23 cellular contexts compared by ENCODE assay signal in the genomic region with DNA sequence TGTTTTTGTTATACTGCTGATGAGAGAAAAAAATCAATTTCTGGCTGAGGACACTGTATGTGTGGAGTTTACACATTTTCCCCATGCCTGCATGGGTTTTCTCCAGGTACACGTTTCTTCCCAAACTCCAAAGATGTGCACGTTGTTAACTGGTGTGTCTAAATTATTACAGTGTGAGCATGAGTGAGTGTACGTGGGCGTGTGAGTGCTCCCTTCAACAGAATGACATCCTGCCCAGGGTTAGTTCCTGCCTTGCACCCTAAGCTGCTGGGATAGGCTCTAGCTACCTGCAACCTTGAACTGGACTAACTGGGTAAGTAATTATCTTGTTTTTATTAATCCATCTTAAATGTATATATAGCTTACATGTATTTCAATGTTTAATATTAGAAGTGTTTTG. TPM values are rescaled to one million over a fixed set of nuclear protein-coding genes. Genes with fewer than 3 reads are reported as not detected.
A peak's percentile ranks its signal among the peaks of the same experiment; 100 is the strongest.
DNase-seq lines count a peak whose midpoint lies in the region; ATAC-seq, FAIRE-seq and TF ChIP-seq lines count a peak whose summit lies in the region.
"Had no signal": no experiment of that assay in that cellular context is flagged by ENCODE, and none has a peak within 500 bp of the region (broad histone marks: within the 10 kb centered on the region; RNA-seq: fewer than 3 reads in every experiment).

No MANE protein-coding gene starts in this region.

- no peak for TF ChIP-seq RAD21 in SK-N-SH (IDR thresholded peaks at IDR 0.05; ENCODE audit: low read length)

- H3K4me3 ChIP-seq in mesendoderm (ENCODE audit: low read length) = no peak overlapping the region
- no peak overlapping the region for H3K4me3 ChIP-seq in SK-N-SH (ENCODE audit: low read depth in 2 of 2, low read length in 1 of 2)
- H3K4me3 ChIP-seq: gastrocnemius medialis, GM23338, sigmoid colon, thyroid gland had no signal

- H2AK5ac ChIP-seq in mesendoderm (ENCODE audit: low read length) = no peak overlapping the region

- POLR2A ChIA-PET in SK-N-SH (lab: Yijun Ruan, JAX) = no interaction called here

- H3K4me1 ChIP-seq in mesendoderm (ENCODE audit: control insufficient read depth, low read depth, low read length) (peaks cover 9% of the 10 kb centered on the region), SK-N-SH (ENCODE audit: control insufficient read depth in 1 of 2, insufficient read depth in 2 of 2, low read depth in 1 of 2, low read length in 1 of 2) (peaks cover 0 to 10% of the 10 kb centered on the region in 2 experiments; a peak in 3 of 4 replicates)
- H3K4me1 ChIP-seq: parathyroid adenoma had no signal

- H3K4ac ChIP-seq in mesendoderm (ENCODE audit: low read depth, low read length) = no peak overlapping the region

- H3K9me3 Mint-ChIP-seq in activated T-cell treated with anti-CD3 and anti-CD28 coated beads, Interleukin-2, amount 50 U/mL, for 24 hours = no peaks in the 10 kb centered on the region
- no peaks in the 10 kb centered on the region for H3K9me3 Mint-ChIP-seq in activated naive CD8-positive, alpha-beta T cell treated with anti-CD3 and anti-CD28 coated beads, Interleukin-2, amount 50 U/mL, for 24 hours
- no peaks in the 10 kb centered on the region for H3K9me3 Mint-ChIP-seq in nephron progenitor cell
- H3K9me3 Mint-ChIP-seq: GM23338, IgD-negative memory B cell, naive B cell had no signal

- TF ChIP-seq EP300 in SK-N-SH (IDR thresholded peaks at IDR 0.05; ENCODE audit: borderline replicate concordance in 1 of 2, low read depth in 1 of 2, low read length in 1 of 2) = no peak

- H3K79me1 ChIP-seq in mesendoderm (ENCODE audit: low read length) = peaks cover 11% of the 10 kb centered on the region

- H3K4me3 Mint-ChIP-seq in activated T-cell treated with anti-CD3 and anti-CD28 coated beads, Interleukin-2, amount 50 U/mL, for 24 hours = peak overlapping the region; percentile 25
- H3K4me3 Mint-ChIP-seq in activated naive CD8-positive, alpha-beta T cell treated with anti-CD3 and anti-CD28 coated beads, Interleukin-2, amount 50 U/mL, for 24 hours = peak overlapping the region; percentile 22
- no peak overlapping the region for H3K4me3 Mint-ChIP-seq in nephron progenitor cell
- H3K4me3 Mint-ChIP-seq: GM23338, naive B cell had no signal

- H3K27ac ChIP-seq in mesendoderm (ENCODE audit: low read depth, low read length) (no peak overlapping the region), SK-N-SH (ENCODE audit: low read depth in 2 of 2, low read length in 1 of 2) (no peak overlapping the region)
- H3K27ac ChIP-seq: gastrocnemius medialis, parathyroid adenoma, sigmoid colon, thyroid gland had no signal

- H3K27me3 Mint-ChIP-seq in activated T-cell treated with anti-CD3 and anti-CD28 coated beads, Interleukin-2, amount 50 U/mL, for 24 hours = no peaks in the 10 kb centered on the region
- no peaks in the 10 kb centered on the region for H3K27me3 Mint-ChIP-seq in activated naive CD8-positive, alpha-beta T cell treated with anti-CD3 and anti-CD28 coated beads, Interleukin-2, amount 50 U/mL, for 24 hours
- no peaks in the 10 kb centered on the region for H3K27me3 Mint-ChIP-seq in nephron progenitor cell (ENCODE audit: low read depth, poor library complexity)
- H3K27me3 Mint-ChIP-seq: IgD-negative memory B cell, naive B cell had no signal

- no peak for DNase-seq in activated T-cell treated with anti-CD3 and anti-CD28 coated beads, Interleukin-2, amount 50 U/mL, for 24 hours
- no peak for DNase-seq in activated T-cell treated with anti-CD3 and anti-CD28 coated beads, Interleukin-2, amount 50 U/mL, for 48 hours
- DNase-seq in GM12892 (ENCODE audit: insufficient read length) (no peak), mesendoderm (no peak), SK-N-SH (no peak), H4 (ENCODE audit: low spot score) (no peak), nephron progenitor cell (no peak)
- no peak for DNase-seq in activated naive CD8-positive, alpha-beta T cell treated with anti-CD3 and anti-CD28 coated beads, Interleukin-2, amount 50 U/mL, for 24 hours
- DNase-seq: activated effector memory CD4-positive, alpha-beta T cell treated with anti-CD3 and anti-CD28 coated beads, Interleukin-2, amount 50 U/mL, for 16 hours; anterior cingulate cortex; central memory CD4-positive, alpha-beta T cell; erythroblast; gastrocnemius medialis; mammary epithelial cell; naive B cell; NCI-H1694 treated with DMSO at 0.1 percent for 48 hours; Right ventricle myocardium superior; sigmoid colon; thyroid gland had no signal

- no peak overlapping the region for H3K9ac ChIP-seq in mesendoderm (ENCODE audit: low read length)
- no peak overlapping the region for H3K9ac ChIP-seq in SK-N-SH
- H3K9ac ChIP-seq: parathyroid adenoma had no signal

- H4K5ac ChIP-seq in mesendoderm (ENCODE audit: low read length) = no peak overlapping the region

- H2AFZ ChIP-seq in SK-N-SH (ENCODE audit: low read depth) = no peak overlapping the region
- H2AFZ ChIP-seq: GM23338, parathyroid adenoma had no signal

- H3K27me3 ChIP-seq in mesendoderm (ENCODE audit: insufficient read depth, low read length, poor library complexity) (no peaks in the 10 kb centered on the region), SK-N-SH (ENCODE audit: insufficient read depth) (no peaks in the 10 kb centered on the region)
- H3K27me3 ChIP-seq: gastrocnemius medialis, sigmoid colon, thyroid gland had no signal

- H4K20me1 ChIP-seq in SK-N-SH (ENCODE audit: insufficient read depth) = no peaks in the 10 kb centered on the region

- no peak overlapping the region for H3K23ac ChIP-seq in mesendoderm (ENCODE audit: low read length)

- peak overlapping the region; percentile 75 for H3K27ac Mint-ChIP-seq in activated T-cell treated with anti-CD3 and anti-CD28 coated beads, Interleukin-2, amount 50 U/mL, for 24 hours
- peak overlapping the region; percentile 41 for H3K27ac Mint-ChIP-seq in activated naive CD8-positive, alpha-beta T cell treated with anti-CD3 and anti-CD28 coated beads, Interleukin-2, amount 50 U/mL, for 24 hours
- no peak overlapping the region for H3K27ac Mint-ChIP-seq in nephron progenitor cell

- no peaks in the 10 kb centered on the region for H3F3A ChIP-seq in SK-N-SH (replicated peaks; ENCODE audit: insufficient read depth)

- H3K9me2 ChIP-seq in SK-N-SH = no peaks in the 10 kb centered on the region

- no peaks in the 10 kb centered on the region for H3K9me3 ChIP-seq in SK-N-SH
- H3K9me3 ChIP-seq: gastrocnemius medialis, sigmoid colon, thyroid gland had no signal

- no peak overlapping the region for H2BK5ac ChIP-seq in mesendoderm (ENCODE audit: low read length)

- H3K36me3 Mint-ChIP-seq in activated T-cell treated with anti-CD3 and anti-CD28 coated beads, Interleukin-2, amount 50 U/mL, for 24 hours (ENCODE audit: low read depth) = peaks cover 87% of the 10 kb centered on the region
- peaks cover 56% of the 10 kb centered on the region for H3K36me3 Mint-ChIP-seq in activated naive CD8-positive, alpha-beta T cell treated with anti-CD3 and anti-CD28 coated beads, Interleukin-2, amount 50 U/mL, for 24 hours (ENCODE audit: low read depth)
- H3K36me3 Mint-ChIP-seq in nephron progenitor cell (ENCODE audit: low read depth) = peaks cover 40% of the 10 kb centered on the region

- peaks cover 74% of the 10 kb centered on the region for H3K4me1 Mint-ChIP-seq in activated T-cell treated with anti-CD3 and anti-CD28 coated beads, Interleukin-2, amount 50 U/mL, for 24 hours (ENCODE audit: low read depth)
- peaks cover 75% of the 10 kb centered on the region for H3K4me1 Mint-ChIP-seq in activated naive CD8-positive, alpha-beta T cell treated with anti-CD3 and anti-CD28 coated beads, Interleukin-2, amount 50 U/mL, for 24 hours
- H3K4me1 Mint-ChIP-seq in nephron progenitor cell = peaks cover 27% of the 10 kb centered on the region

- no peak overlapping the region for H2BK15ac ChIP-seq in mesendoderm (replicated peaks; ENCODE audit: low read depth)

- no peak; the same call in 1 of the 2 replicates for TF ChIP-seq POLR2A in GM12892 (IDR thresholded peaks at IDR 0.05; ENCODE audit: low read depth, low read length)

- H2BK120ac ChIP-seq in mesendoderm (ENCODE audit: low read depth, low read length) = no peak overlapping the region

- CTCF ChIA-PET in SK-N-SH (lab: Yijun Ruan, JAX) = no interaction called here

- H3K18ac ChIP-seq in mesendoderm (ENCODE audit: low read length) = no peak overlapping the region

- WGBS in mesendoderm (ENCODE audit: extremely low coverage, insufficient coverage, low lambda C conversion rate) = no CpG with 5 or more reads among the region's 4 CpGs
- WGBS in SK-N-SH (ENCODE audit: low lambda C conversion rate) = 86% methylated on average over 4 of the region's 4 CpGs

- no peak for ATAC-seq in activated naive CD8-positive, alpha-beta T cell treated with anti-CD3 and anti-CD28 coated beads, Interleukin-2, amount 50 U/mL, for 24 hours
- ATAC-seq: gastrocnemius medialis, GM23338 had no signal

- H4K8ac ChIP-seq in mesendoderm (ENCODE audit: low read depth, low read length) = no peak overlapping the region

- H3K4me2 ChIP-seq in mesendoderm (ENCODE audit: low read length) (no peak overlapping the region), SK-N-SH (no peak overlapping the region)
- H3K4me2 ChIP-seq: GM23338 had no signal

- TF ChIP-seq CTCF in SK-N-SH (IDR thresholded peaks at IDR 0.05) = no peak
- no peak for TF ChIP-seq CTCF in nephron progenitor cell (IDR thresholded peaks at IDR 0.05)

- peak; percentile 91 for FAIRE-seq in GM12892 (lab: Jason Lieb, UNC)
- FAIRE-seq: GM19239 had no signal

- H3K36me3 ChIP-seq in mesendoderm (ENCODE audit: control insufficient read depth, insufficient read depth, low read length) = no peaks in the 10 kb centered on the region
- H3K36me3 ChIP-seq in SK-N-SH (replicated peaks in 1 of 2; ENCODE audit: control insufficient read depth in 1 of 2, insufficient read depth in 2 of 2, low read length in 1 of 2) = peaks cover 11 to 14% of the 10 kb centered on the region in 2 experiments
- H3K36me3 ChIP-seq: gastrocnemius medialis, thyroid gland had no signal

- H3K56ac ChIP-seq in mesendoderm (ENCODE audit: low read length) = peak overlapping the region; percentile 10

- H3K79me2 ChIP-seq in mesendoderm (ENCODE audit: control insufficient read depth, insufficient read depth, low read length) (peaks cover 53% of the 10 kb centered on the region), SK-N-SH (ENCODE audit: insufficient read depth) (peaks cover 96% of the 10 kb centered on the region)

TF ChIP-seq in SK-N-SH, 30 proteins besides CTCF, POLR2A, EP300 and RAD21 (continues in another document):
- TF ChIP-seq YY1 (IDR thresholded peaks at IDR 0.05; ENCODE audit: low read depth) = no peak

RNA-seq across cellular contexts. Expression of a gene that starts 5.5 kb away (rescaled TPM):
- 13.1 TPM for polyA plus RNA-seq in GM12892 (2012; ENCODE audit: missing spikeins)
- polyA plus RNA-seq in mesendoderm (2013, experiment 1 of 2) = 14.4 TPM
- 13.2 TPM for polyA plus RNA-seq in mesendoderm (2013, experiment 2 of 2)
- 2.1 and 3.0 TPM in 2 replicates for polyA plus RNA-seq in SK-N-SH (2012; rRNA removed)
- polyA plus RNA-seq in SK-N-SH (2012; cell fraction: cytosol; rRNA removed) = 3.0 and 3.2 TPM in 2 replicates
- 2.3 and 4.5 TPM in 2 replicates for polyA plus RNA-seq in SK-N-SH (2012; cell fraction: nucleus; rRNA removed)
- 8.6 and 9.3 TPM in 2 replicates for total RNA-seq in H4 (2014; rRNA removed; shearing (Covaris generic))

RNA-seq across cellular contexts. Expression of a gene that starts 5.9 kb away (rescaled TPM):
- polyA plus RNA-seq in GM12892 (2012; ENCODE audit: missing spikeins) = 55.5 TPM
- 14.5 TPM for polyA plus RNA-seq in mesendoderm (2013, experiment 1 of 2)
- 15.3 TPM for polyA plus RNA-seq in mesendoderm (2013, experiment 2 of 2)
- polyA plus RNA-seq in SK-N-SH (2012; rRNA removed) = 14.1 and 20.4 TPM in 2 replicates
- polyA plus RNA-seq in SK-N-SH (2012; cell fraction: cytosol; rRNA removed) = 17.3 and 22.7 TPM in 2 replicates
- polyA plus RNA-seq in SK-N-SH (2012; cell fraction: nucleus; rRNA removed) = 24.4 and 55.9 TPM in 2 replicates
- 18.8 and 20.0 TPM in 2 replicates for total RNA-seq in H4 (2014; rRNA removed; shearing (Covaris generic))
